34 cellular contexts compared by ENCODE assay signal in genomic region chr10:23238015-23238414, GRCh38. TPM values are rescaled to one million over a fixed set of nuclear protein-coding genes. Genes with fewer than 3 reads are reported as not detected.
"Had no signal": no experiment of that assay in that cellular context is flagged by ENCODE, and none has a peak within 500 bp of the region (broad histone marks: within the 10 kb centered on the region; RNA-seq: fewer than 3 reads in every experiment).

No MANE protein-coding gene starts in this region.

- H3K9me3 ChIP-seq: colonic mucosa, esophagus squamous epithelium, lower lobe of right lung had no signal

- H3K27me3 Mint-ChIP-seq: dendritic cell treated with granulocyte-macrophage colony-stimulating factor and Interleukin-4, amounts not matched to agents 40 ng/mL and 50 ng/mL, for 4 days had no signal

- H3K27ac ChIP-seq: colonic mucosa, epithelial cell of prostate, esophagus squamous epithelium, heart right ventricle, left lung, lower lobe of right lung had no signal

- H3K36me3 ChIP-seq: colonic mucosa, esophagus squamous epithelium, heart right ventricle, left lung, lower lobe of right lung had no signal

- H3K4me1 ChIP-seq: colonic mucosa, esophagus squamous epithelium, heart right ventricle, left lung, lower lobe of right lung had no signal

- DNase-seq: colonic mucosa; cortex of kidney; effector CD8-positive, alpha-beta T cell; effector memory CD8-positive, alpha-beta T cell; endodermal cell; erythroblast; esophagus squamous epithelium; foreskin fibroblast; glutamatergic neuron; head of caudate nucleus; heart right ventricle; hippocampal formation; left cardiac atrium; left lung; left ventricle myocardium superior; lower lobe of right lung; mesenchymal stem cell; mucosa of descending colon; naive B cell had no signal

- H3K4me1 Mint-ChIP-seq: endodermal cell, mesothelial cell of epicardium, naive B cell had no signal

- FAIRE-seq: endometrium, frontal cortex, islet of Langerhans, keratinocyte had no signal

- ATAC-seq: effector memory CD8-positive, alpha-beta T cell; esophagus mucosa; heart right ventricle; left cardiac atrium; left lung; left ventricle myocardium superior; lower lobe of right lung; mucosa of descending colon had no signal

- H3K4me3 ChIP-seq: colonic mucosa, esophagus squamous epithelium, heart right ventricle, left lung, lower lobe of right lung, mucosa of descending colon had no signal

- H3K36me3 Mint-ChIP-seq: mesothelial cell of epicardium had no signal

- H3K4me3 Mint-ChIP-seq: dendritic cell treated with granulocyte-macrophage colony-stimulating factor and Interleukin-4, amounts not matched to agents 40 ng/mL and 50 ng/mL, for 4 days; effector memory CD8-positive, alpha-beta T cell; endodermal cell; mesothelial cell of epicardium; naive B cell had no signal

- H3K27ac Mint-ChIP-seq: dendritic cell treated with granulocyte-macrophage colony-stimulating factor and Interleukin-4, amounts not matched to agents 40 ng/mL and 50 ng/mL, for 4 days; effector memory CD8-positive, alpha-beta T cell; endodermal cell; mesothelial cell of epicardium; naive B cell had no signal

- H3K27me3 ChIP-seq: colonic mucosa, esophagus squamous epithelium, heart right ventricle, left lung had no signal

RNA-seq across cellular contexts. Expression of gene PTF1A, which starts 45.9 kb away (rescaled TPM):
- total RNA-seq: colonic mucosa, dermis microvascular lymphatic vessel endothelial cell, endodermal cell, esophagus mucosa, esophagus squamous epithelium, glomerular endothelial cell, heart right ventricle, kidney epithelial cell, left cardiac atrium, left lung, left ventricle myocardium superior, lower leg skin, lower lobe of right lung, lung microvascular endothelial cell, mesenteric fat pad, mesothelial cell of epicardium, mucosa of descending colon, myocyte had no signal
- polyA plus RNA-seq: heart right ventricle, keratinocyte had no signal
